Comparison of ENCODE assay signal across 21 cellular contexts in genomic region chr3:66106788-66107187, GRCh38.
A peak's percentile ranks its signal among the peaks of the same experiment; 100 is the strongest.
DNase-seq lines count a peak whose midpoint lies in the region; ATAC-seq, FAIRE-seq and TF ChIP-seq lines count a peak whose summit lies in the region.
"Had no signal": no experiment of that assay in that cellular context is flagged by ENCODE, and none has a peak within 500 bp of the region (broad histone marks: within the 10 kb centered on the region; RNA-seq: fewer than 3 reads in every experiment).

No MANE protein-coding gene starts in this region.

- H3K4me1 Mint-ChIP-seq in activated CD4-positive, alpha-beta T cell treated with anti-CD3 and anti-CD28 coated beads, Interleukin-2, amount 10 ng/mL, durations not matched to agents 24 days and 14 days: no peaks in the 10 kb centered on the region
- H3K4me1 Mint-ChIP-seq in glutamatergic neuron (ENCODE audit: low read depth, unreplicated experiment): peaks cover 2% of the 10 kb centered on the region

- no peak for TF ChIP-seq EP300 in GM12878 (IDR thresholded peaks at IDR 0.05; ENCODE audit: borderline replicate concordance in 1 of 2, control insufficient read depth in 1 of 2, low read depth in 2 of 2, low read length in 2 of 2)

- H4K20me1 ChIP-seq in GM12878 (ENCODE audit: control insufficient read depth, insufficient read depth): no peaks in the 10 kb centered on the region
- no peaks in the 10 kb centered on the region for H4K20me1 ChIP-seq in osteoblast (ENCODE audit: insufficient read depth, low read length)

- DNase-seq in activated CD4-positive, alpha-beta T cell treated with anti-CD3 and anti-CD28 coated beads, Interleukin-2, amount 10 ng/mL, durations not matched to agents 24 days and 14 days: peak; percentile 58
- no peak for DNase-seq in activated CD4-positive, alpha-beta T cell treated with anti-CD3 and anti-CD28 coated beads, Interleukin-2, amount 50 U/mL, for 4 hours
- no peak for DNase-seq in GM12878 (ENCODE audit: low read depth, low spot score)
- no peak for DNase-seq in osteoblast (ENCODE audit: insufficient read length, low spot score, missing footprints)
- no peak for DNase-seq in glutamatergic neuron
- no peak for DNase-seq in NCI-H146 treated with DMSO at 0.1 percent for 48 hours (lab: John Stamatoyannopoulos, UW; ENCODE audit: unreplicated experiment)
- DNase-seq: activated CD4-positive, CD25-positive, alpha-beta regulatory T cell; activated naive CD4-positive, alpha-beta T cell treated with anti-CD3 and anti-CD28 coated beads, Interleukin-2, amount 50 U/mL, for 16 hours; effector memory CD8-positive, alpha-beta T cell; NCI-H2081 treated with DMSO at 0.1 percent for 48 hours; NCI-H69; right cardiac atrium; RPMI8226; stimulated activated CD4-positive, alpha-beta T cell treated with anti-CD3 and anti-CD28 coated beads, Interleukin-2, amount 100 ng/mL, for 24 hours had no signal

- 14% methylated on average over 2 of the region's 2 CpGs for WGBS in GM12878 (ENCODE audit: insufficient coverage, insufficient replicate concordance, low lambda C conversion rate, missing lambda C conversion rate)

- H3K9me3 Mint-ChIP-seq in activated CD4-positive, alpha-beta T cell treated with anti-CD3 and anti-CD28 coated beads, Interleukin-2, amount 10 ng/mL, durations not matched to agents 24 days and 14 days: no peaks in the 10 kb centered on the region
- no peaks in the 10 kb centered on the region for H3K9me3 Mint-ChIP-seq in glutamatergic neuron (ENCODE audit: unreplicated experiment)
- H3K9me3 Mint-ChIP-seq: brain; effector memory CD8-positive, alpha-beta T cell had no signal

- no peak overlapping the region for H3K9ac ChIP-seq in GM12878 (ENCODE audit: control insufficient read depth, insufficient read depth, low read length)

- TF ChIP-seq POLR2A in GM12878 (IDR thresholded peaks at IDR 0.05; ENCODE audit: low read depth, low read length): no peak

- ATAC-seq in HG02973 (IDR thresholded peaks at IDR 0.05; ENCODE audit: unreplicated experiment): peak; percentile 82
- ATAC-seq in GM12878: peak; percentile 79
- no peak for ATAC-seq in HG03175 (IDR thresholded peaks at IDR 0.05; ENCODE audit: unreplicated experiment)
- ATAC-seq: effector memory CD8-positive, alpha-beta T cell; gastroesophageal sphincter; HCT116; right cardiac atrium had no signal

- TF ChIP-seq CTCF in GM12878 (IDR thresholded peaks at IDR 0.05 in 2 of 3, conservative IDR thresholded peaks at IDR 0.05 in 1 of 3; ENCODE audit: control insufficient read depth in 2 of 3, extremely low read depth in 1 of 3, insufficient read depth in 1 of 3, low read depth in 3 of 3, low read length in 3 of 3): no peak
- no peak for TF ChIP-seq CTCF in osteoblast (IDR thresholded peaks at IDR 0.05; ENCODE audit: extremely low read depth, low read depth, low read length)
- TF ChIP-seq CTCF in glutamatergic neuron (IDR thresholded peaks at IDR 0.05; ENCODE audit: partially characterized antibody, unreplicated experiment): no peak

- H3K27me3 Mint-ChIP-seq in activated CD4-positive, alpha-beta T cell treated with anti-CD3 and anti-CD28 coated beads, Interleukin-2, amount 10 ng/mL, durations not matched to agents 24 days and 14 days: no peaks in the 10 kb centered on the region
- no peaks in the 10 kb centered on the region for H3K27me3 Mint-ChIP-seq in glutamatergic neuron (ENCODE audit: unreplicated experiment)

- in situ Hi-C loops in GM12878 (cut with MboI): no loop called here

- no peaks in the 10 kb centered on the region for H3K4me1 ChIP-seq in GM12878 (ENCODE audit: control insufficient read depth, insufficient read depth, low read length)
- peaks cover 12% of the 10 kb centered on the region for H3K4me1 ChIP-seq in osteoblast (ENCODE audit: insufficient read depth, low read length)
- H3K4me1 ChIP-seq: gastroesophageal sphincter had no signal

- H3K27ac ChIP-seq in GM12878 (ENCODE audit: control insufficient read depth, insufficient read depth) (no peak overlapping the region), osteoblast (ENCODE audit: low read depth, low read length) (no peak overlapping the region)
- H3K27ac ChIP-seq: gastroesophageal sphincter had no signal

- FAIRE-seq in GM12878 (lab: Jason Lieb, UNC): no peak

- no peaks in the 10 kb centered on the region for H3K79me2 ChIP-seq in GM12878 (ENCODE audit: control insufficient read depth, insufficient read depth, low read length)
- no peaks in the 10 kb centered on the region for H3K79me2 ChIP-seq in osteoblast (ENCODE audit: insufficient read depth, low read length)

- peak overlapping the region; percentile 48 for H3K27ac Mint-ChIP-seq in activated CD4-positive, alpha-beta T cell treated with anti-CD3 and anti-CD28 coated beads, Interleukin-2, amount 10 ng/mL, durations not matched to agents 24 days and 14 days
- H3K27ac Mint-ChIP-seq in glutamatergic neuron (ENCODE audit: unreplicated experiment): no peak overlapping the region
- H3K27ac Mint-ChIP-seq: brain; effector memory CD8-positive, alpha-beta T cell; T-helper 1 cell treated with Interleukin-12 subunit alpha and Interleukin-12 subunit beta and Interleukin-4 antibody, amounts not matched to agents 30 μg/mL and 1 μg/mL, for 36 hours had no signal

- intact Hi-C loops in activated CD4-positive, alpha-beta T cell treated with anti-CD3 and anti-CD28 coated beads, Interleukin-2, amount 10 ng/mL, durations not matched to agents 24 days and 14 days (cut with micrococcal nuclease): no loop called here
- intact Hi-C loops in GM12878 (cut with micrococcal nuclease; ENCODE audit: unreplicated experiment): no loop called here

- RAD21 ChIA-PET in GM12878 (lab: Charles Lee; ENCODE audit: unreplicated experiment): no interaction called here

- no peaks in the 10 kb centered on the region for H3K9me3 ChIP-seq in GM12878 (replicated peaks; ENCODE audit: control insufficient read depth, insufficient read depth, low read length)
- H3K9me3 ChIP-seq in osteoblast (ENCODE audit: low read depth, low read length): no peaks in the 10 kb centered on the region
- H3K9me3 ChIP-seq: gastroesophageal sphincter had no signal

- BruUV-seq in GM12878 (replicated peaks; lab: Mats Ljungman, UMichigan): no TSS peak

- POLR2A ChIA-PET in GM12878 (lab: Charles Lee): interaction anchor here (0.6 kb wide), 1 partner anchor 111 kb away, joined by 3 read pairs; no protein-coding TSS in a partner anchor

- no peak overlapping the region for H3K4me3 Mint-ChIP-seq in activated CD4-positive, alpha-beta T cell treated with anti-CD3 and anti-CD28 coated beads, Interleukin-2, amount 10 ng/mL, durations not matched to agents 24 days and 14 days
- H3K4me3 Mint-ChIP-seq in glutamatergic neuron (ENCODE audit: unreplicated experiment): no peak overlapping the region
- H3K4me3 Mint-ChIP-seq: brain; effector memory CD8-positive, alpha-beta T cell; T-helper 1 cell treated with Interleukin-12 subunit alpha and Interleukin-12 subunit beta and Interleukin-4 antibody, amounts not matched to agents 30 μg/mL and 1 μg/mL, for 36 hours had no signal

- CTCF ChIA-PET in GM12878 (lab: Yijun Ruan, JAX): no interaction called here

- H3K4me3 ChIP-seq in GM12878 (no peak overlapping the region), osteoblast (ENCODE audit: insufficient read depth, low read length) (no peak overlapping the region)
- H3K4me3 ChIP-seq: gastroesophageal sphincter, lung had no signal

- no peak overlapping the region for H3K4me2 ChIP-seq in GM12878 (ENCODE audit: control insufficient read depth, insufficient read depth)
- H3K4me2 ChIP-seq in osteoblast (ENCODE audit: insufficient read depth, low read length): no peak overlapping the region

- H2AFZ ChIP-seq in GM12878 (ENCODE audit: control insufficient read depth, low read depth, low read length) (no peak overlapping the region), osteoblast (ENCODE audit: low read length) (peak overlapping the region; percentile 63)

- SMC1A ChIA-PET in GM12878 (lab: Charles Lee; ENCODE audit: uncharacterized antibody, unreplicated experiment): no interaction called here

- H3K36me3 ChIP-seq in GM12878 (ENCODE audit: control insufficient read depth in 2 of 2, insufficient read depth in 2 of 2, low read length in 1 of 2): no peaks in the 10 kb centered on the region
- H3K36me3 ChIP-seq in osteoblast (ENCODE audit: insufficient read depth, low read length): no peaks in the 10 kb centered on the region
- H3K36me3 ChIP-seq: gastroesophageal sphincter had no signal

- H3K27me3 ChIP-seq in GM12878 (replicated peaks in 1 of 2; ENCODE audit: control insufficient read depth in 2 of 2, insufficient read depth in 2 of 2, low read length in 1 of 2) (no peaks in the 10 kb centered on the region; a peak in 1 of 4 replicates), osteoblast (ENCODE audit: insufficient read depth, low read length) (no peaks in the 10 kb centered on the region)
- H3K27me3 ChIP-seq: gastroesophageal sphincter had no signal

- no peaks in the 10 kb centered on the region for H3K36me3 Mint-ChIP-seq in activated CD4-positive, alpha-beta T cell treated with anti-CD3 and anti-CD28 coated beads, Interleukin-2, amount 10 ng/mL, durations not matched to agents 24 days and 14 days (ENCODE audit: low read depth)
- no peaks in the 10 kb centered on the region for H3K36me3 Mint-ChIP-seq in glutamatergic neuron (ENCODE audit: unreplicated experiment)
- H3K36me3 Mint-ChIP-seq: brain had no signal

- TF ChIP-seq RAD21 in GM12878 (IDR thresholded peaks at IDR 0.05; ENCODE audit: insufficient read depth, low read depth, low read length): no peak

TF ChIP-seq in GM12878, 131 proteins besides CTCF, POLR2A, EP300 and RAD21 (continues in another document):
- no peak for TF ChIP-seq CREB1 (IDR thresholded peaks at IDR 0.05; ENCODE audit: low read depth)
- TF ChIP-seq BACH1 (IDR thresholded peaks at IDR 0.05; ENCODE audit: borderline replicate concordance): no peak
- no peak for TF ChIP-seq CHD2 (IDR thresholded peaks at IDR 0.05; ENCODE audit: borderline replicate concordance, low read depth, low read length)
- no peak for TF ChIP-seq ZNF217 (IDR thresholded peaks at IDR 0.05)
- no peak for TF ChIP-seq ZNF274 (IDR thresholded peaks at IDR 0.05; ENCODE audit: insufficient read depth, insufficient read length)
- TF ChIP-seq NR2C2 (IDR thresholded peaks at IDR 0.05; ENCODE audit: borderline replicate concordance, control insufficient read depth, insufficient read length, low read depth): no peak
- TF ChIP-seq ATF7 (IDR thresholded peaks at IDR 0.05; ENCODE audit: low read depth): peak; percentile 41; the same call in 1 of the 2 replicates
- peak; percentile 18; the same call in 1 of the 2 replicates for TF ChIP-seq SPI1 (IDR thresholded peaks at IDR 0.05; ENCODE audit: borderline replicate concordance, insufficient read depth, low read depth, low read length)
- TF ChIP-seq STAT3 (IDR thresholded peaks at IDR 0.05; ENCODE audit: low read depth, low read length): no peak
- no peak for TF ChIP-seq MYB (IDR thresholded peaks at IDR 0.05; ENCODE audit: borderline replicate concordance, low read depth, low read length)
- peak; percentile 62; the same call in 1 of the 2 replicates for TF ChIP-seq GABPA (IDR thresholded peaks at IDR 0.05; ENCODE audit: low read depth)
- TF ChIP-seq WRNIP1 (IDR thresholded peaks at IDR 0.05; ENCODE audit: borderline replicate concordance, low read depth, low read length): no peak
